9 cellular contexts compared by ENCODE assay signal in the genomic region with DNA sequence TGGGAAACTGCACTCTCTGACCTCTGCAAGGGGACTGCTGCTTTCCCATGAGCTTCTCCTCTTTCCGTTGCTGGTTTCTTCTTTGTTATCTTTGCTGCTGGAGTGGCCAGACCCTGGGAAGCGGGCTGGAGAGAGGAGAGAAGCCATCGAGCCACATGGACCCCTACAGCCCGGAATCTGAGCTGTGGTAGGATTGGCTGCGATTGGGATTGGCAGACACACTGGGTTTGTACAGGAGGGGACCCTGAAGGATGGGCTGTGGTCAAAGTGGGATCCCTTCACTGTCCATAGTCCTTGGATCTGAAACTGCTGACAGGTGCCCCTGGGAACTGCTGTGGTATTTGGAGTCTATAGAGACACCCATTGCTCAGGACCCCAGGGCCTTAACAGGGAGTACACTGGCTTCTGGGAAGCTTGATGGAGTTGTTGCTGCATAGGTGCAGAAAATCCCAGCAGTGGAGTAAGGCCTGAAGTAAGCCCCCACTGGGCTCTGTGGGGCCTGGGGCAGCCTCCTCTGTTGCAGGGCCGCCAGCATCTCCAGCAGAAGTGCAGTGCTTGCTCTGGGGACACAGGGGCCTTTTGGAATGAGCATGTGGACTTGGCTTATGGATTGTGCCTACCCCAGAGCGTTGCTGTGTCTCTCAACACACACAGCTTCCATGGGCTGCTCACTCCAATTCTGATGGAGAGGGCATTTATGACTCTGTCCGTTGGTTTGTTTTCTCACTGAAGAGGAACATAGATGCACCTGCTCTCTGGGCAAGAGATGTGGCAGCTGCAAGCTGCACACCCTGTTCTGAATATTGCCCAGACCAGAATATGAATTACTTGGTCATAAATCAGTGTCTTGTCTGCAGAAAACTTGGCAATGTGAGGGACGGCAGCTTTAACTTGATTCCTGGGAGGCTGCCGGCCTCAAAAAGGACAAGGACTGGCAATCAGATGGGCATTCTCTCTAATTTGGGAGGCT. TPM values are rescaled to one million over a fixed set of nuclear protein-coding genes. Genes with fewer than 3 reads are reported as not detected.
DNase-seq lines count a peak whose midpoint lies in the region; ATAC-seq and TF ChIP-seq lines count a peak whose summit lies in the region.
"Had no signal": no experiment of that assay in that cellular context is flagged by ENCODE, and none has a peak within 500 bp of the region (broad histone marks: within the 10 kb centered on the region; RNA-seq: fewer than 3 reads in every experiment).

No MANE protein-coding gene starts in this region.

- peaks cover 29 to 40% of the 10 kb centered on the region in 2 donors for H3K4me1 ChIP-seq in gastrocnemius medialis
- H3K4me1 ChIP-seq in breast epithelium = peaks cover 0 to 4% of the 10 kb centered on the region in 2 donors

- no peak for DNase-seq in activated CD4-positive, alpha-beta T cell treated with anti-CD3 and anti-CD28 coated beads for 36 hours
- no peak for DNase-seq in activated CD4-positive, alpha-beta T cell treated with anti-CD3 and anti-CD28 coated beads, Interleukin-2, amount 50 U/mL, for 48 hours
- DNase-seq in NCI-H187 treated with DMSO at 0.1 percent for 48 hours (lab: John Stamatoyannopoulos, UW) (peak; percentile 65), gastrocnemius medialis (peak in 1 of 2 donors; percentile 34), immature natural killer cell (no peak), breast epithelium (ENCODE audit: low spot score in 2 of 2) (no peak), ureter (ENCODE audit: low spot score) (no peak)
- DNase-seq: esophagus squamous epithelium had no signal

- in situ Hi-C loops in gastrocnemius medialis (cut with MboI; ENCODE audit: low sequenced_read_pairs in 4 of 4) = no loop called here

- H3K9me3 ChIP-seq in gastrocnemius medialis (no peaks in the 10 kb centered on the region), breast epithelium (no peaks in the 10 kb centered on the region)
- H3K9me3 ChIP-seq: esophagus squamous epithelium had no signal

- H3K4me3 ChIP-seq in gastrocnemius medialis (no peak overlapping the region), breast epithelium (no peak overlapping the region)
- H3K4me3 ChIP-seq: esophagus squamous epithelium had no signal

- peaks cover 52% of the 10 kb centered on the region for H3K4me1 Mint-ChIP-seq in activated CD4-positive, alpha-beta T cell treated with anti-CD3 and anti-CD28 coated beads for 36 hours
- H3K4me1 Mint-ChIP-seq in activated T-helper 17 cell treated with anti-CD3 and anti-CD28 coated beads, Interleukin-2, amount 50 U/mL, for 72 hours = peaks cover 44% of the 10 kb centered on the region
- peaks cover 60 to 78% of the 10 kb centered on the region in 2 donors for H3K4me1 Mint-ChIP-seq in immature natural killer cell

- H3K27me3 ChIP-seq in gastrocnemius medialis (peaks cover 0 to 6% (median 3%) of the 10 kb centered on the region in 3 donors), breast epithelium (no peaks in the 10 kb centered on the region)
- H3K27me3 ChIP-seq: esophagus squamous epithelium had no signal

- H3K36me3 ChIP-seq in gastrocnemius medialis (no peaks in the 10 kb centered on the region), breast epithelium (no peaks in the 10 kb centered on the region)

- H3K27me3 Mint-ChIP-seq in activated CD4-positive, alpha-beta T cell treated with anti-CD3 and anti-CD28 coated beads for 36 hours = no peaks in the 10 kb centered on the region
- no peaks in the 10 kb centered on the region for H3K27me3 Mint-ChIP-seq in activated T-helper 17 cell treated with anti-CD3 and anti-CD28 coated beads, Interleukin-2, amount 50 U/mL, for 72 hours
- H3K27me3 Mint-ChIP-seq in immature natural killer cell (ENCODE audit: low read depth in 3 of 3) = peaks cover 6 to 30% (median 9%) of the 10 kb centered on the region in 3 donors

- TF ChIP-seq POLR2A in gastrocnemius medialis (IDR thresholded peaks at IDR 0.05) = no peak
- TF ChIP-seq POLR2A in breast epithelium (IDR thresholded peaks at IDR 0.05) = no peak

- POLR2A ChIA-PET in activated CD4-positive, alpha-beta T cell treated with anti-CD3 and anti-CD28 coated beads for 36 hours (lab: Charles Lee) = no interaction called here

- intact Hi-C loops in activated CD4-positive, alpha-beta T cell treated with anti-CD3 and anti-CD28 coated beads for 36 hours (cut with DNase I, micrococcal nuclease) = loop anchor here in 1 of 2 experiments (10.0 kb wide), 1 partner anchor 622 kb away; a partner anchor contains a TSS
- intact Hi-C loops in gastrocnemius medialis (cut with DNase I; ENCODE audit: low total_unique reads) (loop anchor here (2.0 kb wide), 1 partner anchor 24 kb away; no protein-coding TSS in a partner anchor), breast epithelium (cut with DNase I; ENCODE audit: low total_unique reads) (no loop called here)

- H3K36me3 Mint-ChIP-seq in activated CD4-positive, alpha-beta T cell treated with anti-CD3 and anti-CD28 coated beads for 36 hours (ENCODE audit: low read depth) = peaks cover 9% of the 10 kb centered on the region
- H3K36me3 Mint-ChIP-seq in activated T-helper 17 cell treated with anti-CD3 and anti-CD28 coated beads, Interleukin-2, amount 50 U/mL, for 72 hours (ENCODE audit: low read depth) = peaks cover 7% of the 10 kb centered on the region
- peaks cover 0 to 3% (median 0%) of the 10 kb centered on the region in 3 donors for H3K36me3 Mint-ChIP-seq in immature natural killer cell

- CTCF ChIA-PET in activated CD4-positive, alpha-beta T cell treated with anti-CD3 and anti-CD28 coated beads for 36 hours (lab: Charles Lee) = interaction anchor here (0.6 kb wide), 3 partner anchors 10 to 38 kb away, joined by 3 read pairs; no protein-coding TSS in a partner anchor

- TF ChIP-seq CTCF in gastrocnemius medialis (IDR thresholded peaks at IDR 0.05 in 4 of 5, conservative IDR thresholded peaks at IDR 0.05 in 1 of 5) = no peak
- TF ChIP-seq CTCF in breast epithelium (IDR thresholded peaks at IDR 0.05) = no peak

- no peak overlapping the region for H3K4me3 Mint-ChIP-seq in activated CD4-positive, alpha-beta T cell treated with anti-CD3 and anti-CD28 coated beads for 36 hours
- no peak overlapping the region for H3K4me3 Mint-ChIP-seq in activated T-helper 17 cell treated with anti-CD3 and anti-CD28 coated beads, Interleukin-2, amount 50 U/mL, for 72 hours
- H3K4me3 Mint-ChIP-seq in immature natural killer cell = no peak overlapping the region

- H3K9me3 Mint-ChIP-seq in activated CD4-positive, alpha-beta T cell treated with anti-CD3 and anti-CD28 coated beads for 36 hours (ENCODE audit: low read depth) = no peaks in the 10 kb centered on the region
- no peaks in the 10 kb centered on the region for H3K9me3 Mint-ChIP-seq in activated T-helper 17 cell treated with anti-CD3 and anti-CD28 coated beads, Interleukin-2, amount 50 U/mL, for 72 hours
- no peaks in the 10 kb centered on the region for H3K9me3 Mint-ChIP-seq in immature natural killer cell

- H3K27ac ChIP-seq in gastrocnemius medialis (peak overlapping the region in 1 of 4 donors; percentile 48), breast epithelium (no peak overlapping the region)
- H3K27ac ChIP-seq: esophagus squamous epithelium had no signal

- ATAC-seq in activated CD4-positive, alpha-beta T cell treated with anti-CD3 and anti-CD28 coated beads for 36 hours = no peak
- ATAC-seq in activated T-helper 17 cell treated with anti-CD3 and anti-CD28 coated beads, Interleukin-2, amount 50 U/mL, for 72 hours (replicated peaks) = no peak
- peak; percentile 64 to 94 for ATAC-seq in gastrocnemius medialis

- H3K27ac Mint-ChIP-seq in activated CD4-positive, alpha-beta T cell treated with anti-CD3 and anti-CD28 coated beads for 36 hours = peak overlapping the region; percentile 56
- H3K27ac Mint-ChIP-seq in activated T-helper 17 cell treated with anti-CD3 and anti-CD28 coated beads, Interleukin-2, amount 50 U/mL, for 72 hours = peak overlapping the region; percentile 89
- H3K27ac Mint-ChIP-seq in immature natural killer cell = peak overlapping the region in 3 of 6 donors; percentile 23 to 76 (median 44)

RNA-seq across cellular contexts. Expression of a gene that starts 32.0 kb away (rescaled TPM):
- total RNA-seq in activated CD4-positive, alpha-beta T cell treated with anti-CD3 and anti-CD28 coated beads for 36 hours = 10 to 100 TPM; 45.5 to 58.0 TPM
- 10 to 100 TPM; 43.3 to 50.3 TPM for total RNA-seq in activated T-helper 17 cell treated with anti-CD3 and anti-CD28 coated beads, Interleukin-2, amount 50 U/mL, for 72 hours
- total RNA-seq in gastrocnemius medialis = 10 to 100 TPM; 10.3 to 13.0 (median 12.4) TPM
- polyA plus RNA-seq in immature natural killer cell = 10 to 100 TPM in 1 of 3 donors, 1 to 10 TPM in 2; 4.1 to 12.5 (median 5.6) TPM
- 10 to 100 TPM; 25.3 to 44.6 (median 35.1) TPM for total RNA-seq in breast epithelium
- 88.0 TPM for total RNA-seq in ureter

Comparison
In these comparisons a context has a peak if more than half of its experiments do, and no peak if none do; other contexts are left out.
1. ATAC-seq: peak in gastrocnemius medialis (2 of 2); none in activated CD4-positive, alpha-beta T cell treated with anti-CD3 and anti-CD28 coated beads for 36 hours (single experiment) and activated T-helper 17 cell treated with anti-CD3 and anti-CD28 coated beads, Interleukin-2, amount 50 U/mL, for 72 hours (single experiment).